In the genomic region with DNA sequence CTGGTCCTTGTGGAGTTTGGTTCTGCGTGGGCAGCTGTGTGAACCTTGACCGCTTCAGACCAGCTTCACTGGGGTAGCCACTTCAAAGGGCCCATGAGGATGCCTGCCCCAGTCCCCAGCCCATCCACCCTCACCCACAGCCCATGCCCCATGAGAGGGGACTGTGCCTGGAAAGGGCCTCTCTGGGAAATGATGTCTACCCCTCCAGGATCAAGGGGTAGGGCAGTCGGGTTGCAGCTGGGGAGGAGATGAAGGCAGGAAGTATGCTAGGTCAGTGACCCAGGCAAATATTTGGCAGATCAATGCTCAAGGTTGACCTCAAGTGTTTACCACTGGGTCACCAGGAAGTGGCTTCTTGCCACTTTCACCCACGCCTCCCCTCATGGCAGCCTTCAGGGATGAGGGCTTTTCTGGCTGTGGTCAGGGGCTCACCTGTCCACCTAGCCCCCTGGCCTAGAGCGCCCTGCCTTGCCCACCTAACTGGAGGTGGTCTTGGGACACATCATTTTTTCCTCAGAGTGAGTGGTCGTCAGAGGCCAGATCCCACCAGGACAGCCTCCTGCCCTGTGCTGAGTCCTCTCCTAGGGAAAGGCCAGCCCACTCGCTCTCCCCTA, we compare ENCODE assay signal across 11 cellular contexts.
A peak's percentile ranks its signal among the peaks of the same experiment; 100 is the strongest.
DNase-seq lines count a peak whose midpoint lies in the region; ATAC-seq and TF ChIP-seq lines count a peak whose summit lies in the region.
"Had no signal": no experiment of that assay in that cellular context is flagged by ENCODE, and none has a peak within 500 bp of the region (broad histone marks: within the 10 kb centered on the region; RNA-seq: fewer than 3 reads in every experiment).

No MANE protein-coding gene starts in this region.

- ATAC-seq in GM21381 (IDR thresholded peaks at IDR 0.05; ENCODE audit: unreplicated experiment) (peak; percentile 32), IMR-90 (ENCODE audit: low read depth) (no peak), memory B cell (ENCODE audit: low read depth) (no peak), HG03565 (IDR thresholded peaks at IDR 0.05; ENCODE audit: unreplicated experiment) (no peak)

- POLR2A ChIA-PET in IMR-90 (lab: Charles Lee; ENCODE audit: unreplicated experiment): no interaction called here

- no peak overlapping the region for H3K9ac ChIP-seq in IMR-90 (ENCODE audit: low read depth, low read length)

- H3K4me2 ChIP-seq in IMR-90 (ENCODE audit: low read depth, low read length): no peak overlapping the region
- H3K4me2 ChIP-seq: hepatocyte had no signal

- no peak overlapping the region for H2AFZ ChIP-seq in IMR-90 (replicated peaks; ENCODE audit: low read length, poor library complexity)
- H2AFZ ChIP-seq: hepatocyte had no signal

- intact Hi-C loops in IMR-90 (cut with micrococcal nuclease): no loop called here

- no peak for TF ChIP-seq POLR2A in IMR-90 (IDR thresholded peaks at IDR 0.05; ENCODE audit: low read depth, low read length)

- H3K4me1 ChIP-seq in IMR-90 (ENCODE audit: control insufficient read depth, insufficient read depth, low read length): peaks cover 2% of the 10 kb centered on the region; the same call in 1 of the 2 replicates

- H3K27me3 ChIP-seq in IMR-90 (ENCODE audit: control insufficient read depth, insufficient read depth, low read length): peaks cover 3% of the 10 kb centered on the region
- H3K27me3 ChIP-seq: hepatocyte had no signal

- H3K27ac ChIP-seq in IMR-90 (ENCODE audit: insufficient read depth, low read length): no peak overlapping the region
- H3K27ac ChIP-seq: hepatocyte had no signal

- in situ Hi-C loops in GM13977 (cut with MboI; ENCODE audit: low pct_unique_long_range_greater_than_20kb, low sequenced_read_pairs, unreplicated experiment): no loop called here
- in situ Hi-C loops in IMR-90 (cut with MboI; ENCODE audit: low sequenced_read_pairs): no loop called here

- H2AK9ac ChIP-seq in IMR-90 (replicated peaks; ENCODE audit: low read depth, low read length, poor library complexity): no peak overlapping the region

- H3K27me3 Mint-ChIP-seq in memory B cell: peaks cover 17% of the 10 kb centered on the region

- H3K9me3 ChIP-seq in IMR-90 (ENCODE audit: control insufficient read depth, insufficient read depth, low read length): 0 out of 2 replicates have a peak, but pooled peaks cover 2% of the 10 kb centered on the region

- no peaks in the 10 kb centered on the region for H3K36me3 Mint-ChIP-seq in memory B cell

- CTCF ChIA-PET in IMR-90 (lab: Yijun Ruan, JAX): no interaction called here

- H2BK5ac ChIP-seq in IMR-90 (ENCODE audit: low read depth, low read length, poor library complexity, severe bottlenecking): no peak overlapping the region

- no peaks in the 10 kb centered on the region for H3K9me3 Mint-ChIP-seq in memory B cell

- no peaks in the 10 kb centered on the region for H4K20me1 ChIP-seq in IMR-90 (ENCODE audit: insufficient read depth, low read length)

- no peak overlapping the region for H4K91ac ChIP-seq in IMR-90 (ENCODE audit: insufficient read depth, low read depth, low read length)

- peak overlapping the region; percentile 28; the same call in 1 of the 2 replicates for H2BK20ac ChIP-seq in IMR-90 (ENCODE audit: low read depth, low read length)

- H4K5ac ChIP-seq in IMR-90 (ENCODE audit: low read depth, low read length): no peak overlapping the region

- peak overlapping the region; percentile 32 for H3K4me3 Mint-ChIP-seq in memory B cell

- no peak overlapping the region for H3K56ac ChIP-seq in IMR-90 (ENCODE audit: extremely low read depth, insufficient read depth, low read length)

- no peak for TF ChIP-seq RAD21 in IMR-90 (IDR thresholded peaks at IDR 0.05; ENCODE audit: low read length)

- no peak overlapping the region for H3K4me3 ChIP-seq in IMR-90 (ENCODE audit: insufficient read depth, low read depth, low read length)
- H3K4me3 ChIP-seq: hepatocyte had no signal

- no peak overlapping the region for H2BK120ac ChIP-seq in IMR-90 (ENCODE audit: low read depth, low read length)

- WGBS in IMR-90 (ENCODE audit: extremely low coverage in 2 of 2, insufficient read length in 1 of 2), 2 experiments: no CpG with 5 or more reads among the region's 7 CpGs

- H3K79me1 ChIP-seq in IMR-90 (ENCODE audit: low read depth in 1 of 2, low read length in 2 of 2): no peaks in the 10 kb centered on the region

- no peak overlapping the region for H3K14ac ChIP-seq in IMR-90 (replicated peaks; ENCODE audit: low read depth, low read length)

- H2AK5ac ChIP-seq in IMR-90 (ENCODE audit: low read depth, low read length): 0 out of 2 replicates have a peak overlapping the region, but pooled peaks have one; percentile 51

- H3K18ac ChIP-seq in IMR-90 (ENCODE audit: low read depth, low read length): no peak overlapping the region

- no peak overlapping the region for H3K27ac Mint-ChIP-seq in memory B cell
- H3K27ac Mint-ChIP-seq: progenitor cell of endocrine pancreas had no signal

- H3K23ac ChIP-seq in IMR-90 (ENCODE audit: low read depth, low read length): no peak overlapping the region

- dilution Hi-C loops in IMR-90 (cut with HindIII; ENCODE audit: low sequenced_read_pairs, unreplicated experiment): no loop called here

- no peak overlapping the region for H4K8ac ChIP-seq in IMR-90 (ENCODE audit: low read depth in 2 of 2, low read length in 2 of 2)

- peak; percentile 34 for DNase-seq in GM13977 (ENCODE audit: low spot score)
- DNase-seq in IMR-90: no peak
- no peak for DNase-seq in memory B cell (ENCODE audit: low spot score in 2 of 2)
- no peak for DNase-seq in NOMO-1 treated with dmso at 0.1 percent for 144 hours (lab: John Stamatoyannopoulos, UW; ENCODE audit: unreplicated experiment)
- no peak for DNase-seq in NCI-H774 (lab: John Stamatoyannopoulos, UW)
- DNase-seq in activated naive CD4-positive, alpha-beta T cell treated with anti-CD3 and anti-CD28 coated beads, Interleukin-2, amount 50 U/mL, for 16 hours: no peak
- DNase-seq: NCI-H1048 had no signal

- H3K9me1 ChIP-seq in IMR-90 (ENCODE audit: insufficient read depth, low read length): peaks cover 6% of the 10 kb centered on the region; the same call in 1 of the 2 replicates

- BruUV-seq in IMR-90 (replicated peaks; lab: Mats Ljungman, UMichigan): no TSS peak

- TF ChIP-seq CTCF in GM13977 (IDR thresholded peaks at IDR 0.05; ENCODE audit: extremely low read depth, insufficient read depth, missing control alignments): no peak
- TF ChIP-seq CTCF in IMR-90 (conservative IDR thresholded peaks at IDR 0.05; ENCODE audit: low read depth, low read length): no peak

- H3K4ac ChIP-seq in IMR-90 (ENCODE audit: low read depth, low read length): no peak overlapping the region; the same call in 1 of the 2 replicates

- peaks cover 64% of the 10 kb centered on the region for H3K4me1 Mint-ChIP-seq in memory B cell

- H3K36me3 ChIP-seq in IMR-90 (ENCODE audit: control insufficient read depth, insufficient read depth, low read length): no peaks in the 10 kb centered on the region

- no peak overlapping the region for H2BK15ac ChIP-seq in IMR-90 (ENCODE audit: low read depth, low read length)

TF ChIP-seq in IMR-90, 13 proteins besides CTCF, POLR2A, EP300 and RAD21:
- no peak for TF ChIP-seq MAZ (IDR thresholded peaks at IDR 0.05; ENCODE audit: borderline replicate concordance, low read depth, low read length)
- no peak for TF ChIP-seq USF2 (IDR thresholded peaks at IDR 0.05; ENCODE audit: low read depth, low read length)
- TF ChIP-seq, protein P1, sequence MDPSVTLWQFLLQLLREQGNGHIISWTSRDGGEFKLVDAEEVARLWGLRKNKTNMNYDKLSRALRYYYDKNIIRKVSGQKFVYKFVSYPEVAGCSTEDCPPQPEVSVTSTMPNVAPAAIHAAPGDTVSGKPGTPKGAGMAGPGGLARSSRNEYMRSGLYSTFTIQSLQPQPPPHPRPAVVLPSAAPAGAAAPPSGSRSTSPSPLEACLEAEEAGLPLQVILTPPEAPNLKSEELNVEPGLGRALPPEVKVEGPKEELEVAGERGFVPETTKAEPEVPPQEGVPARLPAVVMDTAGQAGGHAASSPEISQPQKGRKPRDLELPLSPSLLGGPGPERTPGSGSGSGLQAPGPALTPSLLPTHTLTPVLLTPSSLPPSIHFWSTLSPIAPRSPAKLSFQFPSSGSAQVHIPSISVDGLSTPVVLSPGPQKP (IDR thresholded peaks at IDR 0.05; ENCODE audit: borderline replicate concordance, low read depth, low read length): no peak
- TF ChIP-seq MAFK (IDR thresholded peaks at IDR 0.05; ENCODE audit: low read depth, low read length): no peak
- no peak for TF ChIP-seq BHLHE40 (IDR thresholded peaks at IDR 0.05; ENCODE audit: low read depth, low read length)
- no peak for TF ChIP-seq RCOR1 (IDR thresholded peaks at IDR 0.05; ENCODE audit: insufficient replicate concordance, low read length)
- TF ChIP-seq MXI1 (IDR thresholded peaks at IDR 0.05; ENCODE audit: borderline replicate concordance, low read depth, low read length): no peak
- no peak for TF ChIP-seq CHD1 (IDR thresholded peaks at IDR 0.05; ENCODE audit: low read depth, low read length)
- no peak for TF ChIP-seq RFX5 (IDR thresholded peaks at IDR 0.05; ENCODE audit: low read depth, low read length)
- TF ChIP-seq CEBPB (IDR thresholded peaks at IDR 0.05; ENCODE audit: low read depth, low read length): no peak
- no peak for TF ChIP-seq SMC3 (IDR thresholded peaks at IDR 0.05; ENCODE audit: low read depth, low read length)
- no peak for TF ChIP-seq NFE2L2 (IDR thresholded peaks at IDR 0.05; ENCODE audit: low read depth, low read length)
- no peak for TF ChIP-seq FOS (IDR thresholded peaks at IDR 0.05; ENCODE audit: low read depth, low read length)
